ENCODE assay signal across 13 cellular contexts in the genomic region with DNA sequence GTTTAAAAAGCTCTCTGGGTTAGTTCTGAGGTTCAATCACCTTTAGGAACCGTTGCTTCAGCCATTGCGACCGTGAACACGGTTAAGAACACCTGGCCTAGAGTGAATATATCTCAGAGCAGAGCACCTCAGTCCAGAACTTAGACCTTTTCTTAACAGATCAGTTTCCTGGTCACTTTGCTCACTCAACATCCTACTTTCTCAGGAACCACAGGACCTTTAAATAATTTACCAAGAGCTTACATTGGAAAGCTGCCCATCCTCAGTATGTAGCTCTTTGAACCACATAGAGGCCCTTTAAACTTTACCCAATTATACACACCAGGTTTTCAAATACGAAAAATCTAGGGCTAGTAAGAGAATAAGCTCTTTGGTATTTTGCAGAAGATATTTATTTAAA.
A peak's percentile ranks its signal among the peaks of the same experiment; 100 is the strongest.
DNase-seq lines count a peak whose midpoint lies in the region; ATAC-seq and TF ChIP-seq lines count a peak whose summit lies in the region.
"Had no signal": no experiment of that assay in that cellular context is flagged by ENCODE, and none has a peak within 500 bp of the region (broad histone marks: within the 10 kb centered on the region; RNA-seq: fewer than 3 reads in every experiment).

No MANE protein-coding gene starts in this region.

- peak overlapping the region; percentile 58 for H3K27ac ChIP-seq in OCI-LY3 (ENCODE audit: low read length)
- H3K27ac ChIP-seq: breast epithelium, GM23248, SJSA1 had no signal

- H3K9ac ChIP-seq in OCI-LY3 (ENCODE audit: low read length) = peak overlapping the region; percentile 31; the same call in 1 of the 2 replicates
- H3K9ac ChIP-seq: GM23248 had no signal

- H3K4me3 Mint-ChIP-seq in stimulated activated effector memory CD8-positive, alpha-beta T cell treated with anti-CD3 and anti-CD28 coated beads, Interleukin-12 subunit alpha, Interleukin-12 subunit beta, amount 100 ng/mL, for 72 hours = no peak overlapping the region

- H3K4me3 ChIP-seq in OCI-LY3 (ENCODE audit: low read length) = peak overlapping the region; percentile 36
- H3K4me3 ChIP-seq: breast epithelium, GM23248, SJSA1, smooth muscle cell had no signal

- no peaks in the 10 kb centered on the region for H3K36me3 Mint-ChIP-seq in stimulated activated effector memory CD8-positive, alpha-beta T cell treated with anti-CD3 and anti-CD28 coated beads, Interleukin-12 subunit alpha, Interleukin-12 subunit beta, amount 100 ng/mL, for 72 hours

- peak overlapping the region; percentile 65 for H3K4me2 ChIP-seq in OCI-LY3 (ENCODE audit: low read length)
- H3K4me2 ChIP-seq: smooth muscle cell had no signal

- peaks cover 27% of the 10 kb centered on the region for H3K79me2 ChIP-seq in OCI-LY3 (ENCODE audit: low read length)

- peak overlapping the region; percentile 63 for H3K27ac Mint-ChIP-seq in stimulated activated effector memory CD8-positive, alpha-beta T cell treated with anti-CD3 and anti-CD28 coated beads, Interleukin-12 subunit alpha, Interleukin-12 subunit beta, amount 100 ng/mL, for 72 hours

- H3K4me1 ChIP-seq in OCI-LY3 (ENCODE audit: low read length) = peaks cover 35% of the 10 kb centered on the region
- H3K4me1 ChIP-seq: breast epithelium, SJSA1 had no signal

- no peaks in the 10 kb centered on the region for H3K27me3 ChIP-seq in OCI-LY3 (ENCODE audit: low read depth, low read length)
- H3K27me3 ChIP-seq: breast epithelium, SJSA1 had no signal

- no peaks in the 10 kb centered on the region for H3K9me3 ChIP-seq in OCI-LY3 (ENCODE audit: insufficient read depth, low read length)
- H3K9me3 ChIP-seq: breast epithelium, SJSA1 had no signal

- H3K9me3 Mint-ChIP-seq in stimulated activated effector memory CD8-positive, alpha-beta T cell treated with anti-CD3 and anti-CD28 coated beads, Interleukin-12 subunit alpha, Interleukin-12 subunit beta, amount 100 ng/mL, for 72 hours = no peaks in the 10 kb centered on the region

- no peaks in the 10 kb centered on the region for H3K36me3 ChIP-seq in OCI-LY3 (replicated peaks; ENCODE audit: low read depth, low read length)
- H3K36me3 ChIP-seq: breast epithelium, SJSA1 had no signal

- no peaks in the 10 kb centered on the region for H4K20me1 ChIP-seq in OCI-LY3 (ENCODE audit: insufficient read depth, low read length)

- no peak for TF ChIP-seq CTCF in OCI-LY3 (IDR thresholded peaks at IDR 0.05; ENCODE audit: low read depth, low read length)

- H3K4me1 Mint-ChIP-seq in stimulated activated effector memory CD8-positive, alpha-beta T cell treated with anti-CD3 and anti-CD28 coated beads, Interleukin-12 subunit alpha, Interleukin-12 subunit beta, amount 100 ng/mL, for 72 hours = peaks cover 4% of the 10 kb centered on the region

- no peak for DNase-seq in stimulated activated effector memory CD8-positive, alpha-beta T cell treated with anti-CD3 and anti-CD28 coated beads, Interleukin-12 subunit alpha, Interleukin-12 subunit beta, amount 100 ng/mL, for 72 hours (ENCODE audit: low spot score in 2 of 2)
- no peak for DNase-seq in NCI-H187 (lab: John Stamatoyannopoulos, UW)
- no peak for DNase-seq in stimulated activated CD4-positive, alpha-beta T cell treated with anti-CD3 and anti-CD28 coated beads, Interleukin-1b, Interleukin-23, amount 100 ng/mL, for 48 hours
- DNase-seq in NCI-H2107 (lab: John Stamatoyannopoulos, UW) = no peak
- DNase-seq: DMS79 treated with DMSO at 0.1 percent for 48 hours, GM23248, NCI-H2029 had no signal

- ATAC-seq in GM19438 (IDR thresholded peaks at IDR 0.05; ENCODE audit: low read depth, unreplicated experiment) = peak; percentile 77
- peak; percentile 44 for ATAC-seq in HG02973 (IDR thresholded peaks at IDR 0.05; ENCODE audit: unreplicated experiment)
- ATAC-seq in stimulated activated effector memory CD8-positive, alpha-beta T cell treated with anti-CD3 and anti-CD28 coated beads, Interleukin-12 subunit alpha, Interleukin-12 subunit beta, amount 100 ng/mL, for 72 hours = no peak

- no peak overlapping the region for H2AFZ ChIP-seq in OCI-LY3 (ENCODE audit: low read depth, low read length)
- H2AFZ ChIP-seq: GM23248 had no signal
